ENCODE assay signal across 24 cellular contexts in the genomic region with DNA sequence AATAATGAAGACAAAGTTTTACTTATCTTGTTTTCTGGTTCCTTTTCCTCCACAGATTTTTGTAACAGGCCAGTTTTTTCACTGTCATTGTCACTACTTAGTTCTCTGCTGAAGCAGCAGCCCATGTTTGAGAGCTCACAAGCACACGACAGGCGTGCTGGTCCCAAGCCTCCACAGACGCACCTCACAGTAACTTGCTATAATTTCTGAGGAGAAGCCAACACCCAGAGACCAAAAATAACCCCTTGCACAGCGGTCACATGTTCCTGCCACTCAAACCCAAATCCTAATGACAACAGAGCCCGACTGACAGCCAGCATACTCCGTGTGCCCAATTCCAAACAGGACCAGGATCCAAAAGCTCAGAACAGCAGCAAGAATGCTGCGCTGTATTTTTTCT. TPM values are rescaled to one million over a fixed set of nuclear protein-coding genes. Genes with fewer than 3 reads are reported as not detected.
DNase-seq lines count a peak whose midpoint lies in the region; ATAC-seq, FAIRE-seq and TF ChIP-seq lines count a peak whose summit lies in the region.
"Had no signal": no experiment of that assay in that cellular context is flagged by ENCODE, and none has a peak within 500 bp of the region (broad histone marks: within the 10 kb centered on the region; RNA-seq: fewer than 3 reads in every experiment).

No MANE protein-coding gene starts in this region.

- peaks cover 20% of the 10 kb centered on the region for H3K4me1 Mint-ChIP-seq in activated T-helper 17 cell treated with anti-CD3 and anti-CD28 coated beads, Interleukin-2, amount 50 U/mL, for 72 hours
- peaks cover 17% of the 10 kb centered on the region for H3K4me1 Mint-ChIP-seq in glutamatergic neuron (ENCODE audit: low read depth, unreplicated experiment)
- peaks cover 37% of the 10 kb centered on the region for H3K4me1 Mint-ChIP-seq in nephron
- no peaks in the 10 kb centered on the region for H3K4me1 Mint-ChIP-seq in type B pancreatic cell (ENCODE audit: unreplicated experiment)
- H3K4me1 Mint-ChIP-seq in activated CD8-positive, alpha-beta T cell treated with anti-CD3 and anti-CD28 coated beads for 36 hours (ENCODE audit: low read depth): peaks cover 10% of the 10 kb centered on the region

- TF ChIP-seq CTCF in glutamatergic neuron (IDR thresholded peaks at IDR 0.05; ENCODE audit: partially characterized antibody, unreplicated experiment): no peak
- TF ChIP-seq CTCF in nephron (IDR thresholded peaks at IDR 0.05; ENCODE audit: unreplicated experiment in 3 of 3): no peak
- no peak for TF ChIP-seq CTCF in type B pancreatic cell (conservative IDR thresholded peaks at IDR 0.05)
- TF ChIP-seq CTCF in upper lobe of right lung (IDR thresholded peaks at IDR 0.05): no peak
- no peak for TF ChIP-seq CTCF in activated CD8-positive, alpha-beta T cell treated with anti-CD3 and anti-CD28 coated beads for 36 hours (IDR thresholded peaks at IDR 0.05)

- peak overlapping the region; percentile 37 for H3K27ac Mint-ChIP-seq in activated T-helper 17 cell treated with anti-CD3 and anti-CD28 coated beads, Interleukin-2, amount 50 U/mL, for 72 hours
- H3K27ac Mint-ChIP-seq in glutamatergic neuron (ENCODE audit: unreplicated experiment) (peak overlapping the region; percentile 19), nephron (peak overlapping the region in 2 of 3 experiments; percentile 46 to 56), type B pancreatic cell (peak overlapping the region; percentile 50)
- no peak overlapping the region for H3K27ac Mint-ChIP-seq in activated CD8-positive, alpha-beta T cell treated with anti-CD3 and anti-CD28 coated beads for 36 hours
- H3K27ac Mint-ChIP-seq: HFFc6 had no signal

- H3K9me3 Mint-ChIP-seq in activated T-helper 17 cell treated with anti-CD3 and anti-CD28 coated beads, Interleukin-2, amount 50 U/mL, for 72 hours: no peaks in the 10 kb centered on the region
- H3K9me3 Mint-ChIP-seq in glutamatergic neuron (ENCODE audit: unreplicated experiment) (peaks cover 2% of the 10 kb centered on the region), nephron (no peaks in the 10 kb centered on the region), type B pancreatic cell (no peaks in the 10 kb centered on the region)
- no peaks in the 10 kb centered on the region for H3K9me3 Mint-ChIP-seq in activated CD8-positive, alpha-beta T cell treated with anti-CD3 and anti-CD28 coated beads for 36 hours
- H3K9me3 Mint-ChIP-seq: HFFc6; stimulated activated effector memory CD8-positive, alpha-beta T cell treated with anti-CD3 and anti-CD28 coated beads, Interleukin-12 subunit alpha, Interleukin-12 subunit beta, amount 100 ng/mL, for 72 hours had no signal

- peaks cover 38% of the 10 kb centered on the region for H3K36me3 ChIP-seq in upper lobe of right lung

- no peak overlapping the region for H3K27ac ChIP-seq in upper lobe of right lung
- H3K27ac ChIP-seq: brain microvascular endothelial cell, neutrophil, spleen, suprapubic skin had no signal

- CTCF ChIA-PET in activated CD8-positive, alpha-beta T cell treated with anti-CD3 and anti-CD28 coated beads for 36 hours (lab: Charles Lee): no interaction called here

- H3K36me3 Mint-ChIP-seq in activated T-helper 17 cell treated with anti-CD3 and anti-CD28 coated beads, Interleukin-2, amount 50 U/mL, for 72 hours (ENCODE audit: low read depth): peaks cover 90% of the 10 kb centered on the region
- H3K36me3 Mint-ChIP-seq in glutamatergic neuron (ENCODE audit: unreplicated experiment) (peaks cover 5% of the 10 kb centered on the region), nephron (ENCODE audit: low read depth) (peaks cover 55% of the 10 kb centered on the region), type B pancreatic cell (peaks cover 34% of the 10 kb centered on the region)
- H3K36me3 Mint-ChIP-seq in activated CD8-positive, alpha-beta T cell treated with anti-CD3 and anti-CD28 coated beads for 36 hours (ENCODE audit: low read depth): peaks cover 42% of the 10 kb centered on the region

- H3K27me3 Mint-ChIP-seq in activated T-helper 17 cell treated with anti-CD3 and anti-CD28 coated beads, Interleukin-2, amount 50 U/mL, for 72 hours: no peaks in the 10 kb centered on the region
- H3K27me3 Mint-ChIP-seq in glutamatergic neuron (ENCODE audit: unreplicated experiment) (peaks cover 2% of the 10 kb centered on the region), nephron (ENCODE audit: low read depth) (no peaks in the 10 kb centered on the region), type B pancreatic cell (no peaks in the 10 kb centered on the region)
- H3K27me3 Mint-ChIP-seq in activated CD8-positive, alpha-beta T cell treated with anti-CD3 and anti-CD28 coated beads for 36 hours: no peaks in the 10 kb centered on the region

- ATAC-seq in activated T-helper 17 cell treated with anti-CD3 and anti-CD28 coated beads, Interleukin-2, amount 50 U/mL, for 72 hours (replicated peaks): no peak
- ATAC-seq in upper lobe of right lung: no peak
- ATAC-seq in activated CD8-positive, alpha-beta T cell treated with anti-CD3 and anti-CD28 coated beads for 36 hours: no peak
- ATAC-seq: stimulated activated effector memory CD8-positive, alpha-beta T cell treated with anti-CD3 and anti-CD28 coated beads, Interleukin-12 subunit alpha, Interleukin-12 subunit beta, amount 100 ng/mL, for 72 hours had no signal

- FAIRE-seq in HTR-8/SVneo (lab: Jason Lieb, UNC): no peak
- FAIRE-seq: endometrium, kidney had no signal

- H3K4me3 ChIP-seq in upper lobe of right lung: no peak overlapping the region
- H3K4me3 ChIP-seq: spleen, suprapubic skin had no signal

- H3K27me3 ChIP-seq in upper lobe of right lung: no peaks in the 10 kb centered on the region
- H3K27me3 ChIP-seq: brain microvascular endothelial cell, neutrophil, spleen, suprapubic skin had no signal

- peaks cover 26% of the 10 kb centered on the region for H3K4me1 ChIP-seq in upper lobe of right lung

- intact Hi-C loops in upper lobe of right lung (cut with DNase I): no loop called here
- intact Hi-C loops in activated CD8-positive, alpha-beta T cell treated with anti-CD3 and anti-CD28 coated beads for 36 hours (cut with micrococcal nuclease): no loop called here

- no peaks in the 10 kb centered on the region for H3K9me3 ChIP-seq in upper lobe of right lung
- H3K9me3 ChIP-seq: neutrophil, spleen, suprapubic skin had no signal

- POLR2A ChIA-PET in activated CD8-positive, alpha-beta T cell treated with anti-CD3 and anti-CD28 coated beads for 36 hours (lab: Charles Lee): interaction anchor here (0.9 kb wide), 1 partner anchor 31 kb away, joined by 5 read pairs; no protein-coding TSS in a partner anchor

- DNase-seq in glutamatergic neuron: no peak
- no peak for DNase-seq in type B pancreatic cell (ENCODE audit: extremely low spot score, unreplicated experiment)
- DNase-seq in upper lobe of right lung: no peak
- DNase-seq in HTR-8/SVneo (ENCODE audit: insufficient read length, low spot score): no peak
- DNase-seq in activated CD8-positive, alpha-beta T cell treated with anti-CD3 and anti-CD28 coated beads for 36 hours: no peak
- DNase-seq: activated CD8-positive, alpha-beta memory T cell treated with anti-CD3 and anti-CD28 coated beads, Interleukin-2, amount 50 U/mL, for 48 hours; activated effector memory CD4-positive, alpha-beta T cell treated with anti-CD3 and anti-CD28 coated beads, Interleukin-2, amount 50 U/mL, for 16 hours; brain microvascular endothelial cell; cortex of kidney; DMS 273 treated with DMSO at 0.1 percent for 48 hours; HFFc6; kidney; NCI-H1105 treated with DMSO at 0.1 percent for 48 hours; NCI-H2029; NCI-H2227 treated with DMSO at 0.1 percent for 48 hours; spleen; stimulated activated CD4-positive, alpha-beta T cell treated with anti-CD3 and anti-CD28 coated beads, Interleukin-2, amount 100 ng/mL, for 48 hours; T-helper 9 cell had no signal

- no peak overlapping the region for H3K4me3 Mint-ChIP-seq in activated T-helper 17 cell treated with anti-CD3 and anti-CD28 coated beads, Interleukin-2, amount 50 U/mL, for 72 hours
- H3K4me3 Mint-ChIP-seq in glutamatergic neuron (ENCODE audit: unreplicated experiment) (no peak overlapping the region), nephron (peak overlapping the region in 1 of 3 experiments; percentile 58), type B pancreatic cell (no peak overlapping the region)
- H3K4me3 Mint-ChIP-seq in activated CD8-positive, alpha-beta T cell treated with anti-CD3 and anti-CD28 coated beads for 36 hours: no peak overlapping the region
- H3K4me3 Mint-ChIP-seq: HFFc6; stimulated activated effector memory CD8-positive, alpha-beta T cell treated with anti-CD3 and anti-CD28 coated beads, Interleukin-12 subunit alpha, Interleukin-12 subunit beta, amount 100 ng/mL, for 72 hours had no signal

RNA-seq across cellular contexts. Expression of gene LARP4B, which starts 58.5 kb away (rescaled TPM):
- total RNA-seq in activated T-helper 17 cell treated with anti-CD3 and anti-CD28 coated beads, Interleukin-2, amount 50 U/mL, for 72 hours: 100 to 1,000 TPM in 1 of 2 donors, 10 to 100 TPM in 1; 85.5 to 119 TPM
- 65.6 TPM for total RNA-seq in glutamatergic neuron (ENCODE audit: unreplicated experiment)
- total RNA-seq in type B pancreatic cell (ENCODE audit: low replicate concordance): 82.1 and 96.4 TPM in 2 replicates
- total RNA-seq in upper lobe of right lung: 126 TPM
- total RNA-seq in activated CD8-positive, alpha-beta T cell treated with anti-CD3 and anti-CD28 coated beads for 36 hours: 100 to 1,000 TPM; 101 to 104 TPM
